ENCODE assay signal across 8 cellular contexts in genomic region chr3:4491873-4492239, GRCh38. TPM values are rescaled to one million over a fixed set of nuclear protein-coding genes. Genes with fewer than 3 reads are reported as not detected.
A peak's percentile ranks its signal among the peaks of the same experiment; 100 is the strongest.
DNase-seq lines count a peak whose midpoint lies in the region; ATAC-seq and TF ChIP-seq lines count a peak whose summit lies in the region.

No MANE protein-coding gene starts in this region.

- no peaks in the 10 kb centered on the region for H3K36me3 ChIP-seq in BJ (ENCODE audit: control insufficient read depth, insufficient read depth, low read length)
- H3K36me3 ChIP-seq in MG63 = no peaks in the 10 kb centered on the region

- H3K4me1 Mint-ChIP-seq in dendritic cell treated with granulocyte-macrophage colony-stimulating factor and Interleukin-4, amounts not matched to agents 40 ng/mL and 50 ng/mL, for 4 days (ENCODE audit: low read depth) = peaks cover 39% of the 10 kb centered on the region
- peaks cover 32 to 38% of the 10 kb centered on the region in 2 donors for H3K4me1 Mint-ChIP-seq in natural killer cell treated with Interleukin-12 subunit alpha and Interleukin-12 subunit beta and Interleukin-15 and Interleukin-18, amount 100 ng/mL, for 72 hours (ENCODE audit: low read depth in 2 of 2)

- no peak for DNase-seq in BJ (ENCODE audit: low read depth)
- DNase-seq in MG63 = no peak
- DNase-seq in natural killer cell treated with Interleukin-12 subunit alpha and Interleukin-12 subunit beta and Interleukin-15 and Interleukin-18, amount 100 ng/mL, for 72 hours (ENCODE audit: low spot score) = no peak
- DNase-seq in posterior cingulate gyrus = no peak
- DNase-seq in iPS-NIHi11 (ENCODE audit: low spot score) = no peak
- DNase-seq in stimulated activated CD4-positive, alpha-beta T cell treated with anti-CD3 and anti-CD28 coated beads, Interleukin-4, amount 100 ng/mL, for 24 hours = no peak

- CTCF ChIA-PET in BJ (lab: Yijun Ruan, JAX) = no interaction called here

- peak overlapping the region; percentile 57 for H3K4me3 ChIP-seq in BJ (ENCODE audit: low read depth, low read length)
- H3K4me3 ChIP-seq in MG63 = peak overlapping the region; percentile 72

- peak overlapping the region; percentile 87 for H3K27ac Mint-ChIP-seq in dendritic cell treated with granulocyte-macrophage colony-stimulating factor and Interleukin-4, amounts not matched to agents 40 ng/mL and 50 ng/mL, for 4 days
- H3K27ac Mint-ChIP-seq in natural killer cell treated with Interleukin-12 subunit alpha and Interleukin-12 subunit beta and Interleukin-15 and Interleukin-18, amount 100 ng/mL, for 72 hours = no peak overlapping the region

- intact Hi-C loops in dendritic cell treated with granulocyte-macrophage colony-stimulating factor and Interleukin-4, amounts not matched to agents 40 ng/mL and 50 ng/mL, for 4 days (cut with micrococcal nuclease) = loop anchor here (2.0 to 5.0 kb wide), 4 partner anchors 13 to 695 kb away; partner anchors contain the start of gene EDEM1
- intact Hi-C loops in posterior cingulate gyrus (cut with DNase I) = loop anchor here (2.0 to 10.0 kb wide), 3 partner anchors 25 to 143 kb away; partner anchors contain the start of gene SUMF1

- H3K27me3 Mint-ChIP-seq in dendritic cell treated with granulocyte-macrophage colony-stimulating factor and Interleukin-4, amounts not matched to agents 40 ng/mL and 50 ng/mL, for 4 days = peaks cover 4% of the 10 kb centered on the region
- H3K27me3 Mint-ChIP-seq in natural killer cell treated with Interleukin-12 subunit alpha and Interleukin-12 subunit beta and Interleukin-15 and Interleukin-18, amount 100 ng/mL, for 72 hours = peaks cover 3 to 8% of the 10 kb centered on the region in 2 donors

- peak overlapping the region; percentile 87 for H3K4me3 Mint-ChIP-seq in dendritic cell treated with granulocyte-macrophage colony-stimulating factor and Interleukin-4, amounts not matched to agents 40 ng/mL and 50 ng/mL, for 4 days
- peak overlapping the region; percentile 93 for H3K4me3 Mint-ChIP-seq in natural killer cell treated with Interleukin-12 subunit alpha and Interleukin-12 subunit beta and Interleukin-15 and Interleukin-18, amount 100 ng/mL, for 72 hours

- peaks cover 4% of the 10 kb centered on the region for H3K36me3 Mint-ChIP-seq in dendritic cell treated with granulocyte-macrophage colony-stimulating factor and Interleukin-4, amounts not matched to agents 40 ng/mL and 50 ng/mL, for 4 days (ENCODE audit: low read depth)
- peaks cover 17% of the 10 kb centered on the region for H3K36me3 Mint-ChIP-seq in natural killer cell treated with Interleukin-12 subunit alpha and Interleukin-12 subunit beta and Interleukin-15 and Interleukin-18, amount 100 ng/mL, for 72 hours

- POLR2A ChIA-PET in BJ (lab: Charles Lee) = no interaction called here

- H3K27me3 ChIP-seq in BJ (ENCODE audit: control insufficient read depth, insufficient read depth, low read length) (peaks cover 1% of the 10 kb centered on the region; the same call in 1 of the 2 replicates), MG63 (no peaks in the 10 kb centered on the region)

- no peak for TF ChIP-seq CTCF in BJ (IDR thresholded peaks at IDR 0.05; ENCODE audit: insufficient read depth, low read depth, low read length)

- H3K9me3 ChIP-seq in MG63 = no peaks in the 10 kb centered on the region

- H3K9me3 Mint-ChIP-seq in dendritic cell treated with granulocyte-macrophage colony-stimulating factor and Interleukin-4, amounts not matched to agents 40 ng/mL and 50 ng/mL, for 4 days = no peaks in the 10 kb centered on the region
- H3K9me3 Mint-ChIP-seq in natural killer cell treated with Interleukin-12 subunit alpha and Interleukin-12 subunit beta and Interleukin-15 and Interleukin-18, amount 100 ng/mL, for 72 hours = no peaks in the 10 kb centered on the region

- ATAC-seq in natural killer cell treated with Interleukin-12 subunit alpha and Interleukin-12 subunit beta and Interleukin-15 and Interleukin-18, amount 100 ng/mL, for 72 hours = no peak
- no peak for ATAC-seq in GM18870 (IDR thresholded peaks at IDR 0.05; ENCODE audit: unreplicated experiment)

RNA-seq across cellular contexts. Expression of gene ITPR1, which starts 1.3 kb away (rescaled TPM):
- polyA plus RNA-seq in BJ (2011; rRNA removed) = 1.4 and 1.7 TPM in 2 replicates
- 2.6 and 3.0 TPM in 2 replicates for polyA minus RNA-seq in BJ (2011; rRNA and poly(A)+ RNA removed)
- 1.7 and 10.4 TPM in 2 replicates for total RNA-seq in MG63 (2014; rRNA removed; shearing (Covaris generic); ENCODE audit: low replicate concordance)
- 100 to 1,000 TPM; 119 to 177 TPM for total RNA-seq in natural killer cell treated with Interleukin-12 subunit alpha and Interleukin-12 subunit beta and Interleukin-15 and Interleukin-18, amount 100 ng/mL, for 72 hours

RNA-seq across cellular contexts. Expression of gene SUMF1, which starts 24.8 kb away (rescaled TPM):
- polyA plus RNA-seq in BJ (2011; rRNA removed) = 55.8 and 57.6 TPM in 2 replicates
- polyA minus RNA-seq in BJ (2011; rRNA and poly(A)+ RNA removed) = 14.8 and 26.1 TPM in 2 replicates
- total RNA-seq in MG63 (2014; rRNA removed; shearing (Covaris generic); ENCODE audit: low replicate concordance) = 29.7 and 37.1 TPM in 2 replicates
- total RNA-seq in natural killer cell treated with Interleukin-12 subunit alpha and Interleukin-12 subunit beta and Interleukin-15 and Interleukin-18, amount 100 ng/mL, for 72 hours = 10 to 100 TPM; 13.6 to 13.7 TPM

Comparison
In these comparisons a context has a peak if more than half of its experiments do, and no peak if none do; other contexts are left out.
1. RNA of gene ITPR1, which starts 1.3 kb away (total RNA-seq): 119 to 177 TPM in natural killer cell treated with Interleukin-12 subunit alpha and Interleukin-12 subunit beta and Interleukin-15 and Interleukin-18, amount 100 ng/mL, for 72 hours; 1.7 to 10.4 TPM in MG63; every median in the first group is over 10 times any median in the second.